Comparison of ENCODE assay signal across 9 cellular contexts in the genomic region with DNA sequence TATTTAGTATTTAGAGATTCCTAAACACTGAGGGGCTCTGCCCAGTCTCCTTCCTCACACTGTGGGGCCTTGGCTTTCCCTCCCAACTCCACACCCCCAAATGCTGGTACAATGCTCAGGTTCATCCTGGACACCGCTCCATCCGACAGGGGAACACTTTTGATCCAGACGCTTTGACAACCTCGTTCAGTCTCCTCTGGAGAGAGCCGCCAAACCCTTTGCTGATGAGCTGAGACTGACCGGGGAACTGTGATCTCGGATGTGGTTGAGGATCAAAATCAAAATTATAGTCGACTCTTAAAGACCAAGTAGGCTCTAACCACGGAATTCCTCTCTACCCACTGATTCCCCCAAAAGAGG. TPM values are rescaled to one million over a fixed set of nuclear protein-coding genes. Genes with fewer than 3 reads are reported as not detected.
DNase-seq lines count a peak whose midpoint lies in the region; ATAC-seq and TF ChIP-seq lines count a peak whose summit lies in the region.
"Had no signal": no experiment of that assay in that cellular context is flagged by ENCODE, and none has a peak within 500 bp of the region (broad histone marks: within the 10 kb centered on the region; RNA-seq: fewer than 3 reads in every experiment).

No MANE protein-coding gene starts in this region.

- peaks cover 84% of the 10 kb centered on the region for H3K27me3 ChIP-seq in Loucy (ENCODE audit: insufficient read depth, low read length, poor library complexity, severe bottlenecking)
- peaks cover 35% of the 10 kb centered on the region for H3K27me3 ChIP-seq in H7 (ENCODE audit: control insufficient read depth, insufficient read depth, low read length)

- no peaks in the 10 kb centered on the region for H4K20me1 ChIP-seq in Loucy (ENCODE audit: insufficient read depth, low read length, poor library complexity, severe bottlenecking)

- DNase-seq in activated CD4-positive, alpha-beta memory T cell treated with anti-CD3 and anti-CD28 coated beads for 36 hours = no peak
- no peak for DNase-seq in activated CD4-positive, alpha-beta memory T cell treated with anti-CD3 and anti-CD28 coated beads, Interleukin-2, amount 10 ng/mL, durations not matched to agents 7 days and 5 days
- DNase-seq in stimulated activated effector memory CD8-positive, alpha-beta T cell treated with anti-CD3 and anti-CD28 coated beads, Interleukin-12 subunit alpha, Interleukin-12 subunit beta, amount 100 ng/mL, for 72 hours (ENCODE audit: low spot score in 2 of 2) = no peak
- no peak for DNase-seq in lower leg skin (ENCODE audit: low spot score in 2 of 2)
- no peak for DNase-seq in H7
- DNase-seq: NCI-H2029 treated with DMSO at 0.1 percent for 48 hours had no signal

- H3K36me3 ChIP-seq in Loucy (ENCODE audit: insufficient read depth, low read length) (no peaks in the 10 kb centered on the region), H7 (replicated peaks; ENCODE audit: control insufficient read depth, insufficient read depth, low read length) (no peaks in the 10 kb centered on the region)

- no peak for TF ChIP-seq POLR2A in lower leg skin (IDR thresholded peaks at IDR 0.05)

- H3K4me3 Mint-ChIP-seq in activated CD4-positive, alpha-beta memory T cell treated with anti-CD3 and anti-CD28 coated beads for 36 hours = peak overlapping the region; percentile 34
- H3K4me3 Mint-ChIP-seq in activated CD4-positive, alpha-beta memory T cell treated with anti-CD3 and anti-CD28 coated beads, Interleukin-2, amount 10 ng/mL, durations not matched to agents 7 days and 5 days = no peak overlapping the region
- peak overlapping the region; percentile 49 for H3K4me3 Mint-ChIP-seq in dendritic cell treated with granulocyte-macrophage colony-stimulating factor and Interleukin-4, amounts not matched to agents 40 ng/mL and 50 ng/mL, for 4 days
- H3K4me3 Mint-ChIP-seq in stimulated activated effector memory CD8-positive, alpha-beta T cell treated with anti-CD3 and anti-CD28 coated beads, Interleukin-12 subunit alpha, Interleukin-12 subunit beta, amount 100 ng/mL, for 72 hours = peak overlapping the region; percentile 54

- no peak overlapping the region for H3K9ac ChIP-seq in Loucy (ENCODE audit: low read depth, low read length, poor library complexity, severe bottlenecking)

- H3K27ac Mint-ChIP-seq in activated CD4-positive, alpha-beta memory T cell treated with anti-CD3 and anti-CD28 coated beads for 36 hours = no peak overlapping the region
- no peak overlapping the region for H3K27ac Mint-ChIP-seq in activated CD4-positive, alpha-beta memory T cell treated with anti-CD3 and anti-CD28 coated beads, Interleukin-2, amount 10 ng/mL, durations not matched to agents 7 days and 5 days
- H3K27ac Mint-ChIP-seq in dendritic cell treated with granulocyte-macrophage colony-stimulating factor and Interleukin-4, amounts not matched to agents 40 ng/mL and 50 ng/mL, for 4 days = peak overlapping the region; percentile 5
- H3K27ac Mint-ChIP-seq in stimulated activated effector memory CD8-positive, alpha-beta T cell treated with anti-CD3 and anti-CD28 coated beads, Interleukin-12 subunit alpha, Interleukin-12 subunit beta, amount 100 ng/mL, for 72 hours = no peak overlapping the region

- no peaks in the 10 kb centered on the region for H3K9me2 ChIP-seq in Loucy (replicated peaks; ENCODE audit: low read depth, low read length)

- CTCF ChIA-PET in activated CD4-positive, alpha-beta memory T cell treated with anti-CD3 and anti-CD28 coated beads for 36 hours (lab: Charles Lee) = interaction anchor here (0.6 to 9.2 kb wide), 11 partner anchors 18 to 319 kb away, joined by 3 to 133 read pairs (median 5); no protein-coding TSS in a partner anchor
- CTCF ChIA-PET in activated CD4-positive, alpha-beta memory T cell treated with anti-CD3 and anti-CD28 coated beads, Interleukin-2, amount 10 ng/mL, durations not matched to agents 7 days and 5 days (lab: Charles Lee) = interaction anchor here (0.6 to 1.9 kb wide), 10 partner anchors 14 to 325 kb away, joined by 3 to 18 read pairs (median 5); a partner anchor contains a TSS

- no peak overlapping the region for H2AFZ ChIP-seq in Loucy (ENCODE audit: low read length)

- no peaks in the 10 kb centered on the region for H3K79me2 ChIP-seq in Loucy (ENCODE audit: insufficient read depth, low read length)

- H3K4me2 ChIP-seq in Loucy (ENCODE audit: low read depth, low read length, poor library complexity, severe bottlenecking) = peak overlapping the region; percentile 66

- peaks cover 87% of the 10 kb centered on the region for H3K27me3 Mint-ChIP-seq in activated CD4-positive, alpha-beta memory T cell treated with anti-CD3 and anti-CD28 coated beads for 36 hours
- peaks cover 91% of the 10 kb centered on the region for H3K27me3 Mint-ChIP-seq in activated CD4-positive, alpha-beta memory T cell treated with anti-CD3 and anti-CD28 coated beads, Interleukin-2, amount 10 ng/mL, durations not matched to agents 7 days and 5 days
- peaks cover 87% of the 10 kb centered on the region for H3K27me3 Mint-ChIP-seq in dendritic cell treated with granulocyte-macrophage colony-stimulating factor and Interleukin-4, amounts not matched to agents 40 ng/mL and 50 ng/mL, for 4 days

- no peaks in the 10 kb centered on the region for H3F3A ChIP-seq in Loucy (ENCODE audit: low read depth)

- no peaks in the 10 kb centered on the region for H3K9me3 Mint-ChIP-seq in activated CD4-positive, alpha-beta memory T cell treated with anti-CD3 and anti-CD28 coated beads for 36 hours
- no peaks in the 10 kb centered on the region for H3K9me3 Mint-ChIP-seq in activated CD4-positive, alpha-beta memory T cell treated with anti-CD3 and anti-CD28 coated beads, Interleukin-2, amount 10 ng/mL, durations not matched to agents 7 days and 5 days
- no peaks in the 10 kb centered on the region for H3K9me3 Mint-ChIP-seq in dendritic cell treated with granulocyte-macrophage colony-stimulating factor and Interleukin-4, amounts not matched to agents 40 ng/mL and 50 ng/mL, for 4 days
- no peaks in the 10 kb centered on the region for H3K9me3 Mint-ChIP-seq in stimulated activated effector memory CD8-positive, alpha-beta T cell treated with anti-CD3 and anti-CD28 coated beads, Interleukin-12 subunit alpha, Interleukin-12 subunit beta, amount 100 ng/mL, for 72 hours

- ATAC-seq in stimulated activated effector memory CD8-positive, alpha-beta T cell treated with anti-CD3 and anti-CD28 coated beads, Interleukin-12 subunit alpha, Interleukin-12 subunit beta, amount 100 ng/mL, for 72 hours = peak; percentile 22
- ATAC-seq in HG02571 (IDR thresholded peaks at IDR 0.05; ENCODE audit: unreplicated experiment) = no peak

- POLR2A ChIA-PET in activated CD4-positive, alpha-beta memory T cell treated with anti-CD3 and anti-CD28 coated beads for 36 hours (lab: Charles Lee) = interaction anchor here (0.9 to 2.1 kb wide), 3 partner anchors 13 to 30 kb away, joined by 3 to 8 read pairs (median 4); no protein-coding TSS in a partner anchor
- POLR2A ChIA-PET in activated CD4-positive, alpha-beta memory T cell treated with anti-CD3 and anti-CD28 coated beads, Interleukin-2, amount 10 ng/mL, durations not matched to agents 7 days and 5 days (lab: Charles Lee) = interaction anchor here (0.6 to 4.3 kb wide), 12 partner anchors 14 to 238 kb away, joined by 3 to 27 read pairs (median 4); a partner anchor contains a TSS

- no peak for TF ChIP-seq CTCF in Loucy (conservative IDR thresholded peaks at IDR 0.05; ENCODE audit: low read length)
- TF ChIP-seq CTCF in lower leg skin (IDR thresholded peaks at IDR 0.05) = no peak

- H3K9me3 ChIP-seq in Loucy (ENCODE audit: insufficient read depth, low read depth, low read length) = no peaks in the 10 kb centered on the region

- H3K36me3 Mint-ChIP-seq in activated CD4-positive, alpha-beta memory T cell treated with anti-CD3 and anti-CD28 coated beads for 36 hours = no peaks in the 10 kb centered on the region
- no peaks in the 10 kb centered on the region for H3K36me3 Mint-ChIP-seq in activated CD4-positive, alpha-beta memory T cell treated with anti-CD3 and anti-CD28 coated beads, Interleukin-2, amount 10 ng/mL, durations not matched to agents 7 days and 5 days (ENCODE audit: low read depth)
- H3K36me3 Mint-ChIP-seq in dendritic cell treated with granulocyte-macrophage colony-stimulating factor and Interleukin-4, amounts not matched to agents 40 ng/mL and 50 ng/mL, for 4 days (ENCODE audit: low read depth) = no peaks in the 10 kb centered on the region
- H3K36me3 Mint-ChIP-seq in stimulated activated effector memory CD8-positive, alpha-beta T cell treated with anti-CD3 and anti-CD28 coated beads, Interleukin-12 subunit alpha, Interleukin-12 subunit beta, amount 100 ng/mL, for 72 hours = no peaks in the 10 kb centered on the region

- peaks cover 32% of the 10 kb centered on the region for H3K4me1 Mint-ChIP-seq in activated CD4-positive, alpha-beta memory T cell treated with anti-CD3 and anti-CD28 coated beads for 36 hours (ENCODE audit: low read depth)
- peaks cover 30% of the 10 kb centered on the region for H3K4me1 Mint-ChIP-seq in activated CD4-positive, alpha-beta memory T cell treated with anti-CD3 and anti-CD28 coated beads, Interleukin-2, amount 10 ng/mL, durations not matched to agents 7 days and 5 days
- H3K4me1 Mint-ChIP-seq in dendritic cell treated with granulocyte-macrophage colony-stimulating factor and Interleukin-4, amounts not matched to agents 40 ng/mL and 50 ng/mL, for 4 days (ENCODE audit: low read depth) = peaks cover 67% of the 10 kb centered on the region
- peaks cover 47% of the 10 kb centered on the region for H3K4me1 Mint-ChIP-seq in stimulated activated effector memory CD8-positive, alpha-beta T cell treated with anti-CD3 and anti-CD28 coated beads, Interleukin-12 subunit alpha, Interleukin-12 subunit beta, amount 100 ng/mL, for 72 hours

- H3K4me3 ChIP-seq in Loucy (ENCODE audit: low read length, poor library complexity, severe bottlenecking) = peak overlapping the region; percentile 57
- no peak overlapping the region for H3K4me3 ChIP-seq in lower leg skin (ENCODE audit: low read depth, poor library complexity, severe bottlenecking)
- H3K4me3 ChIP-seq in H7 (ENCODE audit: insufficient read depth, low read depth, low read length) = no peak overlapping the region

- intact Hi-C loops in activated CD4-positive, alpha-beta memory T cell treated with anti-CD3 and anti-CD28 coated beads for 36 hours (cut with micrococcal nuclease) = loop anchor here (2.0 to 5.0 kb wide), 2 partner anchors 14 to 93 kb away; no protein-coding TSS in a partner anchor
- intact Hi-C loops in dendritic cell treated with granulocyte-macrophage colony-stimulating factor and Interleukin-4, amounts not matched to agents 40 ng/mL and 50 ng/mL, for 4 days (cut with micrococcal nuclease) = loop anchor here (5.0 kb wide), 1 partner anchor 93 kb away; no protein-coding TSS in a partner anchor
- intact Hi-C loops in lower leg skin (cut with DNase I; ENCODE audit: low total_unique reads) = no loop called here

- WGBS in lower leg skin, 2 donors = 10 to 40% methylated on average over 9 of the region's 9 CpGs

- H3K4me1 ChIP-seq in Loucy (ENCODE audit: insufficient read depth, low read length, poor library complexity, severe bottlenecking) = peaks cover 20% of the 10 kb centered on the region

RNA-seq across cellular contexts. Expression of a gene that starts 38.8 kb away (rescaled TPM):
- 100 to 1,000 TPM; 481 to 485 TPM for total RNA-seq in activated CD4-positive, alpha-beta memory T cell treated with anti-CD3 and anti-CD28 coated beads for 36 hours
- 100 to 1,000 TPM; 757 to 767 TPM for total RNA-seq in activated CD4-positive, alpha-beta memory T cell treated with anti-CD3 and anti-CD28 coated beads, Interleukin-2, amount 10 ng/mL, durations not matched to agents 7 days and 5 days
- total RNA-seq in lower leg skin = 100 to 1,000 TPM; 685 to 929 (median 835) TPM
- total RNA-seq in H7 (2014; rRNA removed; shearing (Covaris generic)) = 45.8 and 61.9 TPM in 2 replicates
